1 cellular context compared by ENCODE assay signal in genomic region chr9:101393135-101393534, GRCh38.
TF ChIP-seq lines count a peak whose summit lies in the region.

No MANE protein-coding gene starts in this region.

TF ChIP-seq in K562, 482 proteins besides CTCF, POLR2A, EP300 and RAD21:
- TF ChIP-seq ZNF197 (CRISPR knock-in tag; IDR thresholded peaks at IDR 0.05; ENCODE audit: low read depth), result no peak
- peak in 1 of 2 experiments; percentile 83; a peak in 1 of 3 replicates for TF ChIP-seq CBX3 (IDR thresholded peaks at IDR 0.05; ENCODE audit: borderline replicate concordance in 1 of 2, low read length in 2 of 2)
- peak in 1 of 2 experiments; percentile 32; a peak in 1 of 4 replicates for TF ChIP-seq TRIM24 (IDR thresholded peaks at IDR 0.05)
- TF ChIP-seq NFIX (CRISPR knock-in tag; IDR thresholded peaks at IDR 0.05; ENCODE audit: low read depth), result no peak
- TF ChIP-seq RBM25 (IDR thresholded peaks at IDR 0.05; ENCODE audit: low read depth, low read length, severe bottlenecking), result peak; percentile 29
- TF ChIP-seq ZEB2 (IDR thresholded peaks at IDR 0.05), result no peak
